ENCODE assay signal across 8 cellular contexts in the genomic region with DNA sequence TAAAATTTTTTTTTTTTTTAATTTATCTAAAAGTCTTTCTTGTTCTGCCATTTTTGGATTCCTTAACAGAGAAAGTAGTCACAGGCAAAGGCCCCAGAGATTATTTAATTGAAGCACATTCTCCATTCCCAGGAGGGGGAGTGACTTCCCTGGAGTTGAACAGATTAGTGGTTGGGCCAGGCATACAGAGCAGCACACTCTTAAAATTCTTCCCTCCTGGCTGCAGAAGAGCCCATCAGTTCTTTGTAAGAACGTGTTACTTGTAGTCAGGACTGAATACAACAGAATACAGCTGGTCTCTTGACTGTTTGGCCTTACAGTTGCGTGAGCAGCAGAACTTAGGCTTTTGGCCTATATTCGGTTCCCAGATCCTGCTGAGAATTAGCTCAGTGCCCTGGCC. TPM values are rescaled to one million over a fixed set of nuclear protein-coding genes. Genes with fewer than 3 reads are reported as not detected.
A peak's percentile ranks its signal among the peaks of the same experiment; 100 is the strongest.
DNase-seq lines count a peak whose midpoint lies in the region; ATAC-seq and TF ChIP-seq lines count a peak whose summit lies in the region.

No MANE protein-coding gene starts in this region.

- H3K27me3 ChIP-seq in left ventricle myocardium inferior (ENCODE audit: low read depth) (no peaks in the 10 kb centered on the region), right lobe of liver (no peaks in the 10 kb centered on the region), upper lobe of right lung (no peaks in the 10 kb centered on the region)

- H3K9me3 ChIP-seq in left ventricle myocardium inferior (replicated peaks) (no peaks in the 10 kb centered on the region), right lobe of liver (no peaks in the 10 kb centered on the region), upper lobe of right lung (no peaks in the 10 kb centered on the region)

- whole genome bisulfite sequencing in right lobe of liver (ENCODE audit: insufficient coverage, low coverage, low lambda C conversion rate, missing lambda C conversion rate) = 0% methylated on average over 3 of the region's 3 CpGs

- TF ChIP-seq CTCF in left ventricle myocardium inferior (IDR thresholded peaks at IDR 0.05; ENCODE audit: borderline replicate concordance) = no peak
- no peak for TF ChIP-seq CTCF in astrocyte of the spinal cord (IDR thresholded peaks at IDR 0.05; ENCODE audit: low read depth, low read length)
- no peak for TF ChIP-seq CTCF in right lobe of liver (IDR thresholded peaks at IDR 0.05)
- no peak for TF ChIP-seq CTCF in upper lobe of right lung (IDR thresholded peaks at IDR 0.05)

- H3K4me1 ChIP-seq in left ventricle myocardium inferior = peaks cover 86% of the 10 kb centered on the region
- peaks cover 0 to 56% (median 26%) of the 10 kb centered on the region in 4 donors for H3K4me1 ChIP-seq in right lobe of liver
- H3K4me1 ChIP-seq in upper lobe of right lung = peaks cover 60% of the 10 kb centered on the region

- H3K27ac ChIP-seq in left ventricle myocardium inferior (replicated peaks) (peak overlapping the region; percentile 100), right lobe of liver (peak overlapping the region in 2 of 3 donors; percentile 7 to 98), upper lobe of right lung (peak overlapping the region; percentile 99)

- H3K36me3 ChIP-seq in left ventricle myocardium inferior (no peaks in the 10 kb centered on the region), right lobe of liver (no peaks in the 10 kb centered on the region), upper lobe of right lung (peaks cover 21% of the 10 kb centered on the region)

- no peak for TF ChIP-seq POLR2A in right lobe of liver (IDR thresholded peaks at IDR 0.05)

- intact Hi-C loops in left ventricle myocardium inferior (cut with micrococcal nuclease) = no loop called here
- intact Hi-C loops in left ventricle myocardium superior (cut with micrococcal nuclease) = no loop called here
- intact Hi-C loops in right lobe of liver (cut with DNase I) = no loop called here
- intact Hi-C loops in upper lobe of right lung (cut with DNase I) = no loop called here

- in situ Hi-C loops in astrocyte of the spinal cord (cut with HindIII; ENCODE audit: low sequenced_read_pairs) = no loop called here

- no peak for DNase-seq in left ventricle myocardium inferior
- no peak for DNase-seq in left ventricle myocardium superior
- peak; percentile 22 for DNase-seq in astrocyte of the spinal cord (ENCODE audit: low read depth, low spot score)
- DNase-seq in right lobe of liver = no peak
- DNase-seq in upper lobe of right lung = no peak
- DNase-seq in NCI-H510A (lab: John Stamatoyannopoulos, UW) = no peak
- no peak for DNase-seq in islet precursor cell
- no peak for DNase-seq in stimulated activated CD4-positive, alpha-beta T cell treated with anti-CD3 and anti-CD28 coated beads, Interleukin-12 subunit alpha, Interleukin-12 subunit beta, amount 100 ng/mL, for 4 hours

- peak overlapping the region; percentile 94 for H3K4me3 ChIP-seq in left ventricle myocardium inferior
- peak overlapping the region; percentile 55 for H3K4me3 ChIP-seq in astrocyte of the spinal cord (ENCODE audit: low read depth, low read length)
- H3K4me3 ChIP-seq in right lobe of liver = peak overlapping the region; percentile 86 to 90 (median 88)
- peak overlapping the region; percentile 90 for H3K4me3 ChIP-seq in upper lobe of right lung

- ATAC-seq in left ventricle myocardium superior (no peak), right lobe of liver (no peak), upper lobe of right lung (no peak)

RNA-seq across cellular contexts. Expression of a gene that starts 1.8 kb away (rescaled TPM):
- total RNA-seq in left ventricle myocardium inferior (179 TPM), left ventricle myocardium superior (197 TPM), right lobe of liver (10 to 100 TPM; 57.5 to 71.8 (median 66.1) TPM), upper lobe of right lung (99.1 TPM)

RNA-seq across cellular contexts. Expression of a gene that starts 40.0 kb away (rescaled TPM):
- total RNA-seq in left ventricle myocardium inferior (8.8 TPM), left ventricle myocardium superior (9.0 TPM), right lobe of liver (1 to 10 TPM; 2.0 to 8.6 (median 2.8) TPM), upper lobe of right lung (11.7 TPM)
